ENCODE assay signal across 8 cellular contexts in genomic region chr21:43775190-43775589, GRCh38. TPM values are rescaled to one million over a fixed set of nuclear protein-coding genes. Genes with fewer than 3 reads are reported as not detected.
DNase-seq lines count a peak whose midpoint lies in the region; ATAC-seq and TF ChIP-seq lines count a peak whose summit lies in the region.

No MANE protein-coding gene starts in this region.

- H3K27me3 Mint-ChIP-seq in stimulated activated naive CD8-positive, alpha-beta T cell treated with anti-CD3 and anti-CD28 coated beads, Interleukin-15, Interleukin-2, amounts not matched to agents 100 ng/mL and 50 ng/mL, for 24 hours: no peaks in the 10 kb centered on the region
- no peaks in the 10 kb centered on the region for H3K27me3 Mint-ChIP-seq in chondrocyte (ENCODE audit: low read depth)

- H3K4me1 ChIP-seq in mucosa of stomach (ENCODE audit: control insufficient read depth, insufficient read depth, low read length): peaks cover 9% of the 10 kb centered on the region

- ATAC-seq in stimulated activated naive CD8-positive, alpha-beta T cell treated with anti-CD3 and anti-CD28 coated beads, Interleukin-15, Interleukin-2, amounts not matched to agents 100 U/mL and 50 U/mL, for 24 hours: no peak
- no peak for ATAC-seq in GM21786 (IDR thresholded peaks at IDR 0.05; ENCODE audit: unreplicated experiment)

- H3K4me3 ChIP-seq in mucosa of stomach (ENCODE audit: low read length): peak overlapping the region; percentile 90

- peaks cover 23% of the 10 kb centered on the region for H3K36me3 Mint-ChIP-seq in stimulated activated naive CD8-positive, alpha-beta T cell treated with anti-CD3 and anti-CD28 coated beads, Interleukin-15, Interleukin-2, amounts not matched to agents 100 ng/mL and 50 ng/mL, for 24 hours (ENCODE audit: low read depth)
- H3K36me3 Mint-ChIP-seq in chondrocyte (ENCODE audit: low read depth): peaks cover 14% of the 10 kb centered on the region

- H3K9me3 Mint-ChIP-seq in stimulated activated naive CD8-positive, alpha-beta T cell treated with anti-CD3 and anti-CD28 coated beads, Interleukin-15, Interleukin-2, amounts not matched to agents 100 ng/mL and 50 ng/mL, for 24 hours: no peaks in the 10 kb centered on the region
- H3K9me3 Mint-ChIP-seq in chondrocyte (ENCODE audit: low read depth): no peaks in the 10 kb centered on the region

- TF ChIP-seq CTCF in chondrocyte (IDR thresholded peaks at IDR 0.05): no peak

- no peaks in the 10 kb centered on the region for H3K27me3 ChIP-seq in mucosa of stomach (ENCODE audit: control insufficient read depth, insufficient read depth, low read length)

- peaks cover 41% of the 10 kb centered on the region for H3K4me1 Mint-ChIP-seq in stimulated activated naive CD8-positive, alpha-beta T cell treated with anti-CD3 and anti-CD28 coated beads, Interleukin-15, Interleukin-2, amounts not matched to agents 100 ng/mL and 50 ng/mL, for 24 hours (ENCODE audit: low read depth)
- peaks cover 30% of the 10 kb centered on the region for H3K4me1 Mint-ChIP-seq in chondrocyte (ENCODE audit: low read depth)

- H3K9ac ChIP-seq in mucosa of stomach (ENCODE audit: low read length): peak overlapping the region; percentile 89

- H3K27ac Mint-ChIP-seq in stimulated activated naive CD8-positive, alpha-beta T cell treated with anti-CD3 and anti-CD28 coated beads, Interleukin-15, Interleukin-2, amounts not matched to agents 100 ng/mL and 50 ng/mL, for 24 hours: peak overlapping the region; percentile 75
- peak overlapping the region; percentile 81 for H3K27ac Mint-ChIP-seq in chondrocyte (ENCODE audit: unreplicated experiment)

- peaks cover 11% of the 10 kb centered on the region for H3K36me3 ChIP-seq in mucosa of stomach (ENCODE audit: control insufficient read depth, insufficient read depth, low read length)

- DNase-seq in stimulated activated naive CD8-positive, alpha-beta T cell treated with anti-CD3 and anti-CD28 coated beads, Interleukin-15, Interleukin-2, amounts not matched to agents 100 U/mL and 50 U/mL, for 24 hours: no peak
- DNase-seq in chondrocyte (ENCODE audit: low spot score): no peak
- DNase-seq in GM03348 (ENCODE audit: low spot score): no peak
- no peak for DNase-seq in AG08396 (ENCODE audit: low spot score)
- no peak for DNase-seq in A172 (ENCODE audit: low spot score)

- H3K4me3 Mint-ChIP-seq in stimulated activated naive CD8-positive, alpha-beta T cell treated with anti-CD3 and anti-CD28 coated beads, Interleukin-15, Interleukin-2, amounts not matched to agents 100 ng/mL and 50 ng/mL, for 24 hours: peak overlapping the region; percentile 89
- H3K4me3 Mint-ChIP-seq in chondrocyte (ENCODE audit: unreplicated experiment): peak overlapping the region; percentile 97

- H3K9me3 ChIP-seq in mucosa of stomach (ENCODE audit: control insufficient read depth, low read length): no peaks in the 10 kb centered on the region

RNA-seq across cellular contexts. Expression of gene CSTB, which starts 0.9 kb away (rescaled TPM):
- 56.5 to 63.6 TPM (median 57.2 TPM) in 3 replicates for total RNA-seq in chondrocyte
- 106 and 145 TPM in 2 replicates for total RNA-seq in A172 (2014; rRNA removed; shearing (Covaris generic))

RNA-seq across cellular contexts. Expression of gene RRP1, which starts 14.2 kb away (rescaled TPM):
- 18.4 to 19.6 TPM (median 19.2 TPM) in 3 replicates for total RNA-seq in chondrocyte
- total RNA-seq in A172 (2014; rRNA removed; shearing (Covaris generic)): 63.7 and 77.7 TPM in 2 replicates

RNA-seq across cellular contexts. Expression of gene PDXK, which starts 56.3 kb away (rescaled TPM):
- 213 to 234 TPM (median 216 TPM) in 3 replicates for total RNA-seq in chondrocyte
- 313 and 330 TPM in 2 replicates for total RNA-seq in A172 (2014; rRNA removed; shearing (Covaris generic))
